In the genomic region with DNA sequence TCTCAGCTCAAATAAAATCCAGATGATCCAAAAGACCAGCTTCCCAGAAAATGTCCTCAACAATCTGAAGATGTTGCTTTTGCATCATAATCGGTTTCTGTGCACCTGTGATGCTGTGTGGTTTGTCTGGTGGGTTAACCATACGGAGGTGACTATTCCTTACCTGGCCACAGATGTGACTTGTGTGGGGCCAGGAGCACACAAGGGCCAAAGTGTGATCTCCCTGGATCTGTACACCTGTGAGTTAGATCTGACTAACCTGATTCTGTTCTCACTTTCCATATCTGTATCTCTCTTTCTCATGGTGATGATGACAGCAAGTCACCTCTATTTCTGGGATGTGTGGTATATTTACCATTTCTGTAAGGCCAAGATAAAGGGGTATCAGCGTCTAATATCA, we compare ENCODE assay signal across 29 cellular contexts. TPM values are rescaled to one million over a fixed set of nuclear protein-coding genes. Genes with fewer than 3 reads are reported as not detected.
"Had no signal": no experiment of that assay in that cellular context is flagged by ENCODE, and none has a peak within 500 bp of the region (broad histone marks: within the 10 kb centered on the region; RNA-seq: fewer than 3 reads in every experiment).

No MANE protein-coding gene starts in this region.

- H3K9me3 ChIP-seq: adrenal gland, gastrocnemius medialis, left lung, lower lobe of right lung, stomach, thyroid gland, upper lobe of left lung, vagina had no signal

- H3K36me3 ChIP-seq: adrenal gland, brain microvascular endothelial cell, gastrocnemius medialis, left lung, lower lobe of right lung, stomach, thyroid gland, upper lobe of left lung, vagina, WERI-Rb-1 had no signal

- H3K4me3 Mint-ChIP-seq: activated CD8-positive, alpha-beta T cell treated with anti-CD3 and anti-CD28 coated beads for 36 hours; activated naive CD8-positive, alpha-beta T cell treated with anti-CD3 and anti-CD28 coated beads for 36 hours; effector memory CD8-positive, alpha-beta T cell; natural killer cell; T-helper 1 cell treated with Interleukin-12 subunit alpha and Interleukin-12 subunit beta and Interleukin-4 antibody, amounts not matched to agents 30 μg/mL and 1 μg/mL, for 36 hours had no signal

- FAIRE-seq: islet of Langerhans had no signal

- DNase-seq: activated CD4-positive, alpha-beta T cell treated with anti-CD3 and anti-CD28 coated beads, Interleukin-2, amount 50 U/mL, for 1 hour; activated CD4-positive, CD25-positive, alpha-beta regulatory T cell treated with anti-CD3 and anti-CD28 coated beads, Interleukin-2, amount 50 U/mL, for 72 hours; activated CD8-positive, alpha-beta T cell treated with anti-CD3 and anti-CD28 coated beads for 36 hours; activated naive CD4-positive, alpha-beta T cell; activated naive CD8-positive, alpha-beta T cell treated with anti-CD3 and anti-CD28 coated beads for 36 hours; activated T-cell treated with anti-CD3 and anti-CD28 coated beads, Interleukin-2, amount 50 U/mL, for 48 hours; adrenal gland; aorta; brain microvascular endothelial cell; cortex of kidney; effector memory CD8-positive, alpha-beta T cell; erythroblast; gastrocnemius medialis; glutamatergic neuron; left lung; lower lobe of right lung; mesendoderm; natural killer cell; posterior cingulate gyrus; right cardiac atrium; stimulated activated CD4-positive, alpha-beta T cell treated with anti-CD3 and anti-CD28 coated beads, Interleukin-4, amount 100 ng/mL, for 1 hour; stomach; T1000; thyroid gland; upper lobe of left lung; WERI-Rb-1 had no signal

- H3K4me1 ChIP-seq: adrenal gland, gastrocnemius medialis, lower lobe of right lung, stomach, thyroid gland, upper lobe of left lung, vagina had no signal

- ATAC-seq: activated CD8-positive, alpha-beta T cell treated with anti-CD3 and anti-CD28 coated beads for 36 hours; effector memory CD8-positive, alpha-beta T cell; gastrocnemius medialis; left lung; lower lobe of right lung; natural killer cell; right cardiac atrium had no signal

- H3K36me3 Mint-ChIP-seq: activated naive CD8-positive, alpha-beta T cell treated with anti-CD3 and anti-CD28 coated beads for 36 hours; natural killer cell had no signal

- H3K27me3 Mint-ChIP-seq: activated CD8-positive, alpha-beta T cell treated with anti-CD3 and anti-CD28 coated beads for 36 hours; activated naive CD8-positive, alpha-beta T cell treated with anti-CD3 and anti-CD28 coated beads for 36 hours had no signal

- H3K27me3 ChIP-seq: adrenal gland, brain microvascular endothelial cell, gastrocnemius medialis, left lung, thyroid gland, upper lobe of left lung, vagina had no signal

- H3K27ac ChIP-seq: adrenal gland, brain microvascular endothelial cell, gastrocnemius medialis, left lung, lower lobe of right lung, stomach, thyroid gland, upper lobe of left lung, vagina, WERI-Rb-1 had no signal

- H3K9me3 Mint-ChIP-seq: activated CD8-positive, alpha-beta T cell treated with anti-CD3 and anti-CD28 coated beads for 36 hours; activated naive CD8-positive, alpha-beta T cell treated with anti-CD3 and anti-CD28 coated beads for 36 hours; effector memory CD8-positive, alpha-beta T cell; natural killer cell; T-helper 1 cell treated with Interleukin-12 subunit alpha and Interleukin-12 subunit beta and Interleukin-4 antibody, amounts not matched to agents 30 μg/mL and 1 μg/mL, for 36 hours had no signal

- H3K4me3 ChIP-seq: adrenal gland, gastrocnemius medialis, left lung, lower lobe of right lung, stomach, thyroid gland, upper lobe of left lung, vagina had no signal

- H3K27ac Mint-ChIP-seq: activated CD8-positive, alpha-beta T cell treated with anti-CD3 and anti-CD28 coated beads for 36 hours; activated naive CD8-positive, alpha-beta T cell treated with anti-CD3 and anti-CD28 coated beads for 36 hours; effector memory CD8-positive, alpha-beta T cell; natural killer cell; T-helper 1 cell treated with Interleukin-12 subunit alpha and Interleukin-12 subunit beta and Interleukin-4 antibody, amounts not matched to agents 30 μg/mL and 1 μg/mL, for 36 hours had no signal

RNA-seq across cellular contexts. Expression of a gene that starts 18.7 kb away (rescaled TPM):
- total RNA-seq: activated CD8-positive, alpha-beta T cell treated with anti-CD3 and anti-CD28 coated beads for 36 hours; activated naive CD8-positive, alpha-beta T cell treated with anti-CD3 and anti-CD28 coated beads for 36 hours had no signal

RNA-seq across cellular contexts. Expression of a gene that starts 20.9 kb away (rescaled TPM):
- total RNA-seq: vagina had no signal
